ENCODE assay signal across 16 cellular contexts in genomic region chr3:150803440-150803985, GRCh38. TPM values are rescaled to one million over a fixed set of nuclear protein-coding genes. Genes with fewer than 3 reads are reported as not detected.
DNase-seq lines count a peak whose midpoint lies in the region; ATAC-seq and TF ChIP-seq lines count a peak whose summit lies in the region.
"Had no signal": no experiment of that assay in that cellular context is flagged by ENCODE, and none has a peak within 500 bp of the region (broad histone marks: within the 10 kb centered on the region; RNA-seq: fewer than 3 reads in every experiment).

No MANE protein-coding gene starts in this region.

- H3K36me3 ChIP-seq in endodermal cell (ENCODE audit: control insufficient read depth, insufficient read depth, low read length) (no peaks in the 10 kb centered on the region), stomach (no peaks in the 10 kb centered on the region)
- H3K36me3 ChIP-seq: BLaER1 had no signal

- H3K27me3 ChIP-seq in endodermal cell (ENCODE audit: control insufficient read depth, insufficient read depth, low read length, poor library complexity, severe bottlenecking) (no peaks in the 10 kb centered on the region), stomach (peaks cover 0 to 7% (median 0%) of the 10 kb centered on the region in 3 donors)
- H3K27me3 ChIP-seq: BLaER1 had no signal

- WGBS in endodermal cell (ENCODE audit: insufficient coverage in 1 of 2, insufficient read length in 1 of 2), 2 experiments = 88 to 94% methylated on average over 9 of the region's 9 CpGs
- WGBS in stomach, 5 donors = 87 to 92% (median 89%) methylated on average over 9 of the region's 9 CpGs

- H3K4me1 Mint-ChIP-seq in activated CD4-positive, alpha-beta T cell treated with anti-CD3 and anti-CD28 coated beads, Interleukin-2, amount 10 ng/mL, durations not matched to agents 24 days and 14 days = peaks cover 2% of the 10 kb centered on the region
- peaks cover 36% of the 10 kb centered on the region for H3K4me1 Mint-ChIP-seq in endodermal cell
- H3K4me1 Mint-ChIP-seq in nephron progenitor cell = peaks cover 16% of the 10 kb centered on the region

- peak; percentile 45 for DNase-seq in activated CD4-positive, alpha-beta T cell treated with anti-CD3 and anti-CD28 coated beads, Interleukin-2, amount 10 ng/mL, durations not matched to agents 24 days and 14 days
- no peak for DNase-seq in activated CD4-positive, alpha-beta T cell treated with anti-CD3 and anti-CD28 coated beads for 1 hour
- DNase-seq in endodermal cell (peak; percentile 54), nephron progenitor cell (no peak), stomach (no peak), OCI-M1 (lab: John Stamatoyannopoulos, UW) (no peak)
- DNase-seq: 8988T; CD4-positive, alpha-beta memory T cell; DMS79 treated with DMSO at 0.1 percent for 48 hours; GF-D8; HCEC 1CT had no signal

- H3K4me3 ChIP-seq in endodermal cell (ENCODE audit: low read length) (no peak overlapping the region), stomach (no peak overlapping the region)
- H3K4me3 ChIP-seq: BLaER1 had no signal

- H3K9me3 Mint-ChIP-seq in activated CD4-positive, alpha-beta T cell treated with anti-CD3 and anti-CD28 coated beads, Interleukin-2, amount 10 ng/mL, durations not matched to agents 24 days and 14 days = no peaks in the 10 kb centered on the region
- H3K9me3 Mint-ChIP-seq in endodermal cell = no peaks in the 10 kb centered on the region
- H3K9me3 Mint-ChIP-seq in nephron progenitor cell = no peaks in the 10 kb centered on the region
- H3K9me3 Mint-ChIP-seq: CD4-positive, alpha-beta memory T cell had no signal

- H3K27me3 Mint-ChIP-seq in activated CD4-positive, alpha-beta T cell treated with anti-CD3 and anti-CD28 coated beads, Interleukin-2, amount 10 ng/mL, durations not matched to agents 24 days and 14 days = peaks cover 24% of the 10 kb centered on the region
- H3K27me3 Mint-ChIP-seq in endodermal cell (ENCODE audit: insufficient read depth) (peaks cover 3% of the 10 kb centered on the region), nephron progenitor cell (ENCODE audit: low read depth, poor library complexity) (no peaks in the 10 kb centered on the region)

- no peak overlapping the region for H3K27ac Mint-ChIP-seq in activated CD4-positive, alpha-beta T cell treated with anti-CD3 and anti-CD28 coated beads, Interleukin-2, amount 10 ng/mL, durations not matched to agents 24 days and 14 days
- H3K27ac Mint-ChIP-seq in endodermal cell (peak overlapping the region; percentile 29), nephron progenitor cell (peak overlapping the region; percentile 27)
- H3K27ac Mint-ChIP-seq: CD4-positive, alpha-beta memory T cell had no signal

- no peak for TF ChIP-seq EP300 in stomach (IDR thresholded peaks at IDR 0.05)

- H3K27ac ChIP-seq in endodermal cell (ENCODE audit: low read depth, low read length) (no peak overlapping the region), stomach (no peak overlapping the region)
- H3K27ac ChIP-seq: BLaER1, HL-60 had no signal

- H3K4me1 ChIP-seq in endodermal cell (ENCODE audit: control insufficient read depth, insufficient read depth, low read length) (peaks cover under 1% of the 10 kb centered on the region), stomach (peaks cover 0 to 4% (median 2%) of the 10 kb centered on the region in 4 donors)

- H3K9ac ChIP-seq in endodermal cell (ENCODE audit: extremely low read depth, low read length, poor library complexity, severe bottlenecking) = no peak overlapping the region
- H3K9ac ChIP-seq: BLaER1 had no signal

- no peaks in the 10 kb centered on the region for H3K9me3 ChIP-seq in endodermal cell (ENCODE audit: control insufficient read depth, low read length)
- no peaks in the 10 kb centered on the region for H3K9me3 ChIP-seq in stomach
- H3K9me3 ChIP-seq: BLaER1 had no signal

- TF ChIP-seq CTCF in endodermal cell (conservative IDR thresholded peaks at IDR 0.05) = no peak
- TF ChIP-seq CTCF in nephron progenitor cell (IDR thresholded peaks at IDR 0.05) = no peak
- TF ChIP-seq CTCF in stomach (IDR thresholded peaks at IDR 0.05) = no peak

- no peak for ATAC-seq in GM19023 (IDR thresholded peaks at IDR 0.05; ENCODE audit: unreplicated experiment)
- ATAC-seq in HG03095 (IDR thresholded peaks at IDR 0.05; ENCODE audit: unreplicated experiment) = no peak

- no peak for TF ChIP-seq POLR2A in stomach (IDR thresholded peaks at IDR 0.05)

- intact Hi-C loops in activated CD4-positive, alpha-beta T cell treated with anti-CD3 and anti-CD28 coated beads, Interleukin-2, amount 10 ng/mL, durations not matched to agents 24 days and 14 days (cut with micrococcal nuclease) = no loop called here
- intact Hi-C loops in stomach (cut with DNase I; ENCODE audit: low total_unique reads) = no loop called here

- H3K4me3 Mint-ChIP-seq in activated CD4-positive, alpha-beta T cell treated with anti-CD3 and anti-CD28 coated beads, Interleukin-2, amount 10 ng/mL, durations not matched to agents 24 days and 14 days = no peak overlapping the region
- no peak overlapping the region for H3K4me3 Mint-ChIP-seq in endodermal cell
- H3K4me3 Mint-ChIP-seq in nephron progenitor cell = no peak overlapping the region
- H3K4me3 Mint-ChIP-seq: CD14-positive monocyte; CD4-positive, alpha-beta memory T cell had no signal

- no peaks in the 10 kb centered on the region for H3K36me3 Mint-ChIP-seq in activated CD4-positive, alpha-beta T cell treated with anti-CD3 and anti-CD28 coated beads, Interleukin-2, amount 10 ng/mL, durations not matched to agents 24 days and 14 days (ENCODE audit: low read depth)
- H3K36me3 Mint-ChIP-seq in endodermal cell (ENCODE audit: low read depth) = no peaks in the 10 kb centered on the region
- no peaks in the 10 kb centered on the region for H3K36me3 Mint-ChIP-seq in nephron progenitor cell (ENCODE audit: low read depth)
- H3K36me3 Mint-ChIP-seq: CD14-positive monocyte; CD4-positive, alpha-beta memory T cell had no signal

RNA-seq across cellular contexts. Expression of gene SIAH2, which starts 40.5 kb away (rescaled TPM):
- total RNA-seq in activated CD4-positive, alpha-beta T cell treated with anti-CD3 and anti-CD28 coated beads, Interleukin-2, amount 10 ng/mL, durations not matched to agents 24 days and 14 days = 130 and 133 TPM in 2 replicates
- total RNA-seq in endodermal cell (10 to 100 TPM; 15.6 to 19.2 TPM), stomach (10 to 100 TPM; 13.8 to 36.6 (median 26.6) TPM)
- polyA plus RNA-seq in endodermal cell (2013, experiment 1 of 2) = 14.4 TPM
- 12.8 TPM for polyA plus RNA-seq in endodermal cell (2013, experiment 2 of 2)
- polyA plus RNA-seq in stomach = 10 to 100 TPM; 14.9 to 18.6 (median 17.2) TPM

Comparison
In these comparisons a context has a peak if more than half of its experiments do, and no peak if none do; other contexts are left out.
1. DNase-seq: peak in activated CD4-positive, alpha-beta T cell treated with anti-CD3 and anti-CD28 coated beads, Interleukin-2, amount 10 ng/mL, durations not matched to agents 24 days and 14 days (single experiment) and endodermal cell (single experiment); none in activated CD4-positive, alpha-beta T cell treated with anti-CD3 and anti-CD28 coated beads for 1 hour (single experiment), nephron progenitor cell (single experiment), stomach (single experiment) and OCI-M1 (single experiment).